29 cellular contexts compared by ENCODE assay signal in genomic region chr21:15410853-15411252, GRCh38.
"Had no signal": no experiment of that assay in that cellular context is flagged by ENCODE, and none has a peak within 500 bp of the region (broad histone marks: within the 10 kb centered on the region; RNA-seq: fewer than 3 reads in every experiment).

No MANE protein-coding gene starts in this region.

- DNase-seq: stimulated activated CD4-positive, alpha-beta T cell treated with anti-CD3 and anti-CD28 coated beads, Interleukin-2, amount 100 ng/mL, for 48 hours; stimulated activated CD4-positive, alpha-beta T cell treated with anti-CD3 and anti-CD28 coated beads, Interleukin-4, amount 100 ng/mL, for 1 hour; stimulated activated CD4-positive, alpha-beta T cell treated with anti-CD3 and anti-CD28 coated beads, Interleukin-4, amount 100 ng/mL, for 24 hours; stimulated activated CD4-positive, alpha-beta T cell treated with anti-CD3 and anti-CD28 coated beads, Interleukin-4, amount 100 ng/mL, for 4 hours; stimulated activated CD8-positive, alpha-beta memory T cell treated with anti-CD3 and anti-CD28 coated beads, Interleukin-4, amount 100 ng/mL, for 48 hours; stimulated activated naive B cell treated with anti-CD40 and anti-IgM and Interleukin-4, amounts not matched to agents 10 μg/mL and 1 μg/mL and 100 μg/mL, for 72 hours; stimulated activated naive CD4-positive, alpha-beta T cell; stimulated activated naive CD4-positive, alpha-beta T cell treated with Interleukin-2 at 50 U/mL for 16 hours; stimulated activated naive CD8-positive, alpha-beta T cell treated with anti-CD3 and anti-CD28 coated beads, Interleukin-15, amount 100 ng/mL, for 72 hours; stimulated activated naive CD8-positive, alpha-beta T cell treated with anti-CD3 and anti-CD28 coated beads, Interleukin-15, Interleukin-2, amounts not matched to agents 100 U/mL and 50 U/mL, for 24 hours; stomach; substantia nigra; testis; thyroid gland; tibial artery; transverse colon; trophoblast cell; upper lobe of left lung; upper lobe of right lung; uterus had no signal

- H3K36me3 ChIP-seq: stomach, suprapubic skin, thoracic aorta, thyroid gland, tibial artery, tibial nerve, transverse colon, upper lobe of left lung, upper lobe of right lung, uterus, vagina had no signal

- ATAC-seq: stimulated activated effector memory CD8-positive, alpha-beta T cell treated with anti-CD3 and anti-CD28 coated beads, Interleukin-12 subunit alpha, Interleukin-12 subunit beta, amount 100 ng/mL, for 72 hours; stimulated activated memory B cell treated with anti-CD40 and anti-IgM and Interleukin-4, amounts not matched to agents 10 μg/mL and 1 μg/mL and 100 μg/mL, for 72 hours; stimulated activated naive B cell treated with anti-CD40 and anti-IgM and Interleukin-4, amounts not matched to agents 10 μg/mL and 1 μg/mL and 100 μg/mL, for 72 hours; stimulated activated naive CD8-positive, alpha-beta T cell treated with anti-CD3 and anti-CD28 coated beads, Interleukin-15, amount 100 ng/mL, for 72 hours; stimulated activated naive CD8-positive, alpha-beta T cell treated with anti-CD3 and anti-CD28 coated beads, Interleukin-15, Interleukin-2, amounts not matched to agents 100 U/mL and 50 U/mL, for 24 hours; upper lobe of right lung had no signal

- H3K9me3 ChIP-seq: stomach, suprapubic skin, testis, thoracic aorta, thyroid gland, tibial artery, transverse colon, upper lobe of left lung, upper lobe of right lung, uterus, vagina had no signal

- H3K36me3 Mint-ChIP-seq: stimulated activated effector memory CD8-positive, alpha-beta T cell treated with anti-CD3 and anti-CD28 coated beads, Interleukin-12 subunit alpha, Interleukin-12 subunit beta, amount 100 ng/mL, for 72 hours; stimulated activated memory B cell treated with anti-CD40 and anti-IgM and Interleukin-4, amounts not matched to agents 10 μg/mL and 1 μg/mL and 100 μg/mL, for 72 hours; type B pancreatic cell had no signal

- FAIRE-seq: urothelium cell line had no signal

- H3K4me1 Mint-ChIP-seq: stimulated activated effector memory CD8-positive, alpha-beta T cell treated with anti-CD3 and anti-CD28 coated beads, Interleukin-12 subunit alpha, Interleukin-12 subunit beta, amount 100 ng/mL, for 72 hours; stimulated activated memory B cell treated with anti-CD40 and anti-IgM and Interleukin-4, amounts not matched to agents 10 μg/mL and 1 μg/mL and 100 μg/mL, for 72 hours had no signal

- H3K4me3 Mint-ChIP-seq: stimulated activated effector memory CD8-positive, alpha-beta T cell treated with anti-CD3 and anti-CD28 coated beads, Interleukin-12 subunit alpha, Interleukin-12 subunit beta, amount 100 ng/mL, for 72 hours; stimulated activated memory B cell treated with anti-CD40 and anti-IgM and Interleukin-4, amounts not matched to agents 10 μg/mL and 1 μg/mL and 100 μg/mL, for 72 hours; stimulated activated naive B cell treated with anti-CD40 and anti-IgM and Interleukin-4, amounts not matched to agents 10 μg/mL and 1 μg/mL and 100 μg/mL, for 72 hours; stimulated activated naive CD8-positive, alpha-beta T cell treated with anti-CD3 and anti-CD28 coated beads, Interleukin-15, amount 100 ng/mL, for 72 hours; stimulated activated naive CD8-positive, alpha-beta T cell treated with anti-CD3 and anti-CD28 coated beads, Interleukin-15, Interleukin-2, amounts not matched to agents 100 ng/mL and 50 ng/mL, for 24 hours; type B pancreatic cell had no signal

- H3K27me3 Mint-ChIP-seq: stimulated activated memory B cell treated with anti-CD40 and anti-IgM and Interleukin-4, amounts not matched to agents 10 μg/mL and 1 μg/mL and 100 μg/mL, for 72 hours; stimulated activated naive B cell treated with anti-CD40 and anti-IgM and Interleukin-4, amounts not matched to agents 10 μg/mL and 1 μg/mL and 100 μg/mL, for 72 hours; stimulated activated naive CD8-positive, alpha-beta T cell treated with anti-CD3 and anti-CD28 coated beads, Interleukin-15, amount 100 ng/mL, for 72 hours; stimulated activated naive CD8-positive, alpha-beta T cell treated with anti-CD3 and anti-CD28 coated beads, Interleukin-15, Interleukin-2, amounts not matched to agents 100 ng/mL and 50 ng/mL, for 24 hours; type B pancreatic cell had no signal

- H3K4me1 ChIP-seq: stomach, suprapubic skin, testis, thyroid gland, tibial artery, transverse colon, upper lobe of left lung, upper lobe of right lung, uterus, vagina had no signal

- H3K27me3 ChIP-seq: stomach, suprapubic skin, testis, thyroid gland, tibial artery, tibial nerve, transverse colon, upper lobe of left lung, upper lobe of right lung, uterus, vagina had no signal

- H3K27ac Mint-ChIP-seq: stimulated activated effector memory CD8-positive, alpha-beta T cell treated with anti-CD3 and anti-CD28 coated beads, Interleukin-12 subunit alpha, Interleukin-12 subunit beta, amount 100 ng/mL, for 72 hours; stimulated activated memory B cell treated with anti-CD40 and anti-IgM and Interleukin-4, amounts not matched to agents 10 μg/mL and 1 μg/mL and 100 μg/mL, for 72 hours; stimulated activated naive CD8-positive, alpha-beta T cell treated with anti-CD3 and anti-CD28 coated beads, Interleukin-15, amount 100 ng/mL, for 72 hours; stimulated activated naive CD8-positive, alpha-beta T cell treated with anti-CD3 and anti-CD28 coated beads, Interleukin-15, Interleukin-2, amounts not matched to agents 100 ng/mL and 50 ng/mL, for 24 hours; type B pancreatic cell had no signal

- H3K27ac ChIP-seq: stomach, suprapubic skin, testis, thoracic aorta, thyroid gland, tibial artery, tibial nerve, transverse colon, upper lobe of left lung, upper lobe of right lung, uterus, vagina had no signal

- H3K9me3 Mint-ChIP-seq: type B pancreatic cell had no signal

- H3K4me3 ChIP-seq: stomach, suprapubic skin, testis, thoracic aorta, thyroid gland, tibial artery, tibial nerve, transverse colon, upper lobe of left lung, upper lobe of right lung, uterus, vagina had no signal
